In the genomic region with DNA sequence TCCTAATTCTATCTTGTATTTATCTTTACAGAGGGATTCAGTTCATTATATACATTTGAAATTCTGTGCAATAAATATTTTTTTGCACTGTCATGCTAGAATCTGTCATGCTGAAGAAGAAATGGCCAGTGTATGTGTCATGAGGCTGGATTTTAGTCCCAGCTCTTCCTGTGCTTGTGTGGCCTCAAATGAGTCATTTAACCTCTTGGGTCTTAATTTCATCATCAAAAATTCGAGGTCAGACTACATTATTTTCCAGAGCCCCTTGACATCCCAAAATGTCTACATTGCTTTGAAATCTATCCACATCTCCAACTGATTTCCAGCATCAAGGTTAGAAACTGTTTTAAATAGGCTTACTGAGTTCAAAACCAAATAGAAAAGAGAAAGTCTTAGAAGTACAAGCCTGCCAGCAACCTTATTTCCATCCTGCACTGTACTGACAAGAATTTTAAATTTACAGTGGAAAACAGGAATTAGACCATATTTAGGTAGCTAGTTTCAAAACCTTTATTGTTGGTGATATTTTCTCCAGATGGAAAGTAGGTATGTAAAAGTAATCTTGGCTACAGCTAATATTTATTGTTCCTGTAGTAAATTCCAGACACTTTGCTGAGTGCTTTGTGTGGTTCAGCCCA, we compare ENCODE assay signal across 1 cellular context.
A peak's percentile ranks its signal among the peaks of the same experiment; 100 is the strongest.
TF ChIP-seq lines count a peak whose summit lies in the region.

No MANE protein-coding gene starts in this region.

TF ChIP-seq in K562, 482 proteins besides CTCF, POLR2A, EP300 and RAD21 (continued from another document and continues in another):
- TF ChIP-seq POLR3G (IDR thresholded peaks at IDR 0.05; ENCODE audit: extremely low read depth, insufficient read length, insufficient replicate concordance) (no peak), FOSL1 (tag; conservative IDR thresholded peaks at IDR 0.05) (peak; percentile 98), HDAC6 (IDR thresholded peaks at IDR 0.05; ENCODE audit: low read depth, low read length) (no peak), XRCC3 (IDR thresholded peaks at IDR 0.05) (no peak), CBX1 (IDR thresholded peaks at IDR 0.05; ENCODE audit: low read depth) (no peak), NR3C1 (CRISPR knock-in tag; IDR thresholded peaks at IDR 0.05) (no peak), CHD2 (IDR thresholded peaks at IDR 0.05; ENCODE audit: low read depth, low read length) (no peak), KDM2B (CRISPR knock-in tag; IDR thresholded peaks at IDR 0.05) (no peak), CBX2 (IDR thresholded peaks at IDR 0.05; ENCODE audit: insufficient read depth, low read length, poor library complexity, severe bottlenecking) (no peak), HDAC2 (IDR thresholded peaks at IDR 0.05) (no peak), ZNF232 (CRISPR knock-in tag; IDR thresholded peaks at IDR 0.05) (no peak), ZNF785 (CRISPR knock-in tag; IDR thresholded peaks at IDR 0.05) (no peak), RCOR1 (IDR thresholded peaks at IDR 0.05; ENCODE audit: borderline replicate concordance in 1 of 2, low read depth in 2 of 2, low read length in 2 of 2) (no peak), BRD4 (IDR thresholded peaks at IDR 0.05) (no peak), FOXM1 (IDR thresholded peaks at IDR 0.05; ENCODE audit: low read depth) (no peak), FOXM1 (CRISPR knock-in tag; IDR thresholded peaks at IDR 0.05; ENCODE audit: low read depth) (no peak), CXXC5 (CRISPR knock-in tag; IDR thresholded peaks at IDR 0.05) (no peak), SIN3B (IDR thresholded peaks at IDR 0.05; ENCODE audit: low read depth) (no peak), NR2C1 (IDR thresholded peaks at IDR 0.05) (no peak), NR2C1 (tag; IDR thresholded peaks at IDR 0.05) (0 out of 2 replicates have a peak, but pooled peaks have one; percentile 20), ZNF263 (CRISPR knock-in tag; IDR thresholded peaks at IDR 0.05; ENCODE audit: borderline replicate concordance) (no peak), ESRRB (CRISPR knock-in tag; IDR thresholded peaks at IDR 0.05; ENCODE audit: borderline replicate concordance) (no peak), ZNF311 (CRISPR knock-in tag; IDR thresholded peaks at IDR 0.05) (no peak), ARNT (IDR thresholded peaks at IDR 0.05) (no peak), ZNF780A (CRISPR knock-in tag; IDR thresholded peaks at IDR 0.05) (no peak)
- TF ChIP-seq, protein P1, sequence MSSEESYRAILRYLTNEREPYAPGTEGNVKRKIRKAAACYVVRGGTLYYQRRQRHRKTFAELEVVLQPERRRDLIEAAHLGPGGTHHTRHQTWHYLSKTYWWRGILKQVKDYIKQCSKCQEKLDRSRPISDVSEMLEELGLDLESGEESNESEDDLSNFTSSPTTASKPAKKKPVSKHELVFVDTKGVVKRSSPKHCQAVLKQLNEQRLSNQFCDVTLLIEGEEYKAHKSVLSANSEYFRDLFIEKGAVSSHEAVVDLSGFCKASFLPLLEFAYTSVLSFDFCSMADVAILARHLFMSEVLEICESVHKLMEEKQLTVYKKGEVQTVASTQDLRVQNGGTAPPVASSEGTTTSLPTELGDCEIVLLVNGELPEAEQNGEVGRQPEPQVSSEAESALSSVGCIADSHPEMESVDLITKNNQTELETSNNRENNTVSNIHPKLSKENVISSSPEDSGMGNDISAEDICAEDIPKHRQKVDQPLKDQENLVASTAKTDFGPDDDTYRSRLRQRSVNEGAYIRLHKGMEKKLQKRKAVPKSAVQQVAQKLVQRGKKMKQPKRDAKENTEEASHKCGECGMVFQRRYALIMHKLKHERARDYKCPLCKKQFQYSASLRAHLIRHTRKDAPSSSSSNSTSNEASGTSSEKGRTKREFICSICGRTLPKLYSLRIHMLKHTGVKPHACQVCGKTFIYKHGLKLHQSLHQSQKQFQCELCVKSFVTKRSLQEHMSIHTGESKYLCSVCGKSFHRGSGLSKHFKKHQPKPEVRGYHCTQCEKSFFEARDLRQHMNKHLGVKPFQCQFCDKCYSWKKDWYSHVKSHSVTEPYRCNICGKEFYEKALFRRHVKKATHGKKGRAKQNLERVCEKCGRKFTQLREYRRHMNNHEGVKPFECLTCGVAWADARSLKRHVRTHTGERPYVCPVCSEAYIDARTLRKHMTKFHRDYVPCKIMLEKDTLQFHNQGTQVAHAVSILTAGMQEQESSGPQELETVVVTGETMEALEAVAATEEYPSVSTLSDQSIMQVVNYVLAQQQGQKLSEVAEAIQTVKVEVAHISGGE (CRISPR knock-in tag; IDR thresholded peaks at IDR 0.05) = no peak
- TF ChIP-seq, protein P2, sequence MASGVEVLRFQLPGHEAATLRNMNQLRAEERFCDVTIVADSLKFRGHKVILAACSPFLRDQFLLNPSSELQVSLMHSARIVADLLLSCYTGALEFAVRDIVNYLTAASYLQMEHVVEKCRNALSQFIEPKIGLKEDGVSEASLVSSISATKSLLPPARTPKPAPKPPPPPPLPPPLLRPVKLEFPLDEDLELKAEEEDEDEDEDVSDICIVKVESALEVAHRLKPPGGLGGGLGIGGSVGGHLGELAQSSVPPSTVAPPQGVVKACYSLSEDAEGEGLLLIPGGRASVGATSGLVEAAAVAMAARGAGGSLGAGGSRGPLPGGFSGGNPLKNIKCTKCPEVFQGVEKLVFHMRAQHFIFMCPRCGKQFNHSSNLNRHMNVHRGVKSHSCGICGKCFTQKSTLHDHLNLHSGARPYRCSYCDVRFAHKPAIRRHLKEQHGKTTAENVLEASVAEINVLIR (CRISPR knock-in tag; IDR thresholded peaks at IDR 0.05) = no peak
- TF ChIP-seq, protein P3, sequence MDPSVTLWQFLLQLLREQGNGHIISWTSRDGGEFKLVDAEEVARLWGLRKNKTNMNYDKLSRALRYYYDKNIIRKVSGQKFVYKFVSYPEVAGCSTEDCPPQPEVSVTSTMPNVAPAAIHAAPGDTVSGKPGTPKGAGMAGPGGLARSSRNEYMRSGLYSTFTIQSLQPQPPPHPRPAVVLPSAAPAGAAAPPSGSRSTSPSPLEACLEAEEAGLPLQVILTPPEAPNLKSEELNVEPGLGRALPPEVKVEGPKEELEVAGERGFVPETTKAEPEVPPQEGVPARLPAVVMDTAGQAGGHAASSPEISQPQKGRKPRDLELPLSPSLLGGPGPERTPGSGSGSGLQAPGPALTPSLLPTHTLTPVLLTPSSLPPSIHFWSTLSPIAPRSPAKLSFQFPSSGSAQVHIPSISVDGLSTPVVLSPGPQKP (CRISPR knock-in tag; IDR thresholded peaks at IDR 0.05) = no peak
- TF ChIP-seq, protein P4, sequence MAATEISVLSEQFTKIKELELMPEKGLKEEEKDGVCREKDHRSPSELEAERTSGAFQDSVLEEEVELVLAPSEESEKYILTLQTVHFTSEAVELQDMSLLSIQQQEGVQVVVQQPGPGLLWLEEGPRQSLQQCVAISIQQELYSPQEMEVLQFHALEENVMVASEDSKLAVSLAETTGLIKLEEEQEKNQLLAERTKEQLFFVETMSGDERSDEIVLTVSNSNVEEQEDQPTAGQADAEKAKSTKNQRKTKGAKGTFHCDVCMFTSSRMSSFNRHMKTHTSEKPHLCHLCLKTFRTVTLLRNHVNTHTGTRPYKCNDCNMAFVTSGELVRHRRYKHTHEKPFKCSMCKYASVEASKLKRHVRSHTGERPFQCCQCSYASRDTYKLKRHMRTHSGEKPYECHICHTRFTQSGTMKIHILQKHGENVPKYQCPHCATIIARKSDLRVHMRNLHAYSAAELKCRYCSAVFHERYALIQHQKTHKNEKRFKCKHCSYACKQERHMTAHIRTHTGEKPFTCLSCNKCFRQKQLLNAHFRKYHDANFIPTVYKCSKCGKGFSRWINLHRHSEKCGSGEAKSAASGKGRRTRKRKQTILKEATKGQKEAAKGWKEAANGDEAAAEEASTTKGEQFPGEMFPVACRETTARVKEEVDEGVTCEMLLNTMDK (IDR thresholded peaks at IDR 0.05; ENCODE audit: borderline replicate concordance, insufficient read depth, low read depth, low read length, poor library complexity, severe bottlenecking) = no peak
- TF ChIP-seq, protein P5, sequence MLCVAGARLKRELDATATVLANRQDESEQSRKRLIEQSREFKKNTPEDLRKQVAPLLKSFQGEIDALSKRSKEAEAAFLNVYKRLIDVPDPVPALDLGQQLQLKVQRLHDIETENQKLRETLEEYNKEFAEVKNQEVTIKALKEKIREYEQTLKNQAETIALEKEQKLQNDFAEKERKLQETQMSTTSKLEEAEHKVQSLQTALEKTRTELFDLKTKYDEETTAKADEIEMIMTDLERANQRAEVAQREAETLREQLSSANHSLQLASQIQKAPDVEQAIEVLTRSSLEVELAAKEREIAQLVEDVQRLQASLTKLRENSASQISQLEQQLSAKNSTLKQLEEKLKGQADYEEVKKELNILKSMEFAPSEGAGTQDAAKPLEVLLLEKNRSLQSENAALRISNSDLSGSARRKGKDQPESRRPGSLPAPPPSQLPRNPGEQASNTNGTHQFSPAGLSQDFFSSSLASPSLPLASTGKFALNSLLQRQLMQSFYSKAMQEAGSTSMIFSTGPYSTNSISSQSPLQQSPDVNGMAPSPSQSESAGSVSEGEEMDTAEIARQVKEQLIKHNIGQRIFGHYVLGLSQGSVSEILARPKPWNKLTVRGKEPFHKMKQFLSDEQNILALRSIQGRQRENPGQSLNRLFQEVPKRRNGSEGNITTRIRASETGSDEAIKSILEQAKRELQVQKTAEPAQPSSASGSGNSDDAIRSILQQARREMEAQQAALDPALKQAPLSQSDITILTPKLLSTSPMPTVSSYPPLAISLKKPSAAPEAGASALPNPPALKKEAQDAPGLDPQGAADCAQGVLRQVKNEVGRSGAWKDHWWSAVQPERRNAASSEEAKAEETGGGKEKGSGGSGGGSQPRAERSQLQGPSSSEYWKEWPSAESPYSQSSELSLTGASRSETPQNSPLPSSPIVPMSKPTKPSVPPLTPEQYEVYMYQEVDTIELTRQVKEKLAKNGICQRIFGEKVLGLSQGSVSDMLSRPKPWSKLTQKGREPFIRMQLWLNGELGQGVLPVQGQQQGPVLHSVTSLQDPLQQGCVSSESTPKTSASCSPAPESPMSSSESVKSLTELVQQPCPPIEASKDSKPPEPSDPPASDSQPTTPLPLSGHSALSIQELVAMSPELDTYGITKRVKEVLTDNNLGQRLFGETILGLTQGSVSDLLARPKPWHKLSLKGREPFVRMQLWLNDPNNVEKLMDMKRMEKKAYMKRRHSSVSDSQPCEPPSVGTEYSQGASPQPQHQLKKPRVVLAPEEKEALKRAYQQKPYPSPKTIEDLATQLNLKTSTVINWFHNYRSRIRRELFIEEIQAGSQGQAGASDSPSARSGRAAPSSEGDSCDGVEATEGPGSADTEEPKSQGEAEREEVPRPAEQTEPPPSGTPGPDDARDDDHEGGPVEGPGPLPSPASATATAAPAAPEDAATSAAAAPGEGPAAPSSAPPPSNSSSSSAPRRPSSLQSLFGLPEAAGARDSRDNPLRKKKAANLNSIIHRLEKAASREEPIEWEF (CRISPR knock-in tag; IDR thresholded peaks at IDR 0.05) = no peak
- TF ChIP-seq, protein P6, sequence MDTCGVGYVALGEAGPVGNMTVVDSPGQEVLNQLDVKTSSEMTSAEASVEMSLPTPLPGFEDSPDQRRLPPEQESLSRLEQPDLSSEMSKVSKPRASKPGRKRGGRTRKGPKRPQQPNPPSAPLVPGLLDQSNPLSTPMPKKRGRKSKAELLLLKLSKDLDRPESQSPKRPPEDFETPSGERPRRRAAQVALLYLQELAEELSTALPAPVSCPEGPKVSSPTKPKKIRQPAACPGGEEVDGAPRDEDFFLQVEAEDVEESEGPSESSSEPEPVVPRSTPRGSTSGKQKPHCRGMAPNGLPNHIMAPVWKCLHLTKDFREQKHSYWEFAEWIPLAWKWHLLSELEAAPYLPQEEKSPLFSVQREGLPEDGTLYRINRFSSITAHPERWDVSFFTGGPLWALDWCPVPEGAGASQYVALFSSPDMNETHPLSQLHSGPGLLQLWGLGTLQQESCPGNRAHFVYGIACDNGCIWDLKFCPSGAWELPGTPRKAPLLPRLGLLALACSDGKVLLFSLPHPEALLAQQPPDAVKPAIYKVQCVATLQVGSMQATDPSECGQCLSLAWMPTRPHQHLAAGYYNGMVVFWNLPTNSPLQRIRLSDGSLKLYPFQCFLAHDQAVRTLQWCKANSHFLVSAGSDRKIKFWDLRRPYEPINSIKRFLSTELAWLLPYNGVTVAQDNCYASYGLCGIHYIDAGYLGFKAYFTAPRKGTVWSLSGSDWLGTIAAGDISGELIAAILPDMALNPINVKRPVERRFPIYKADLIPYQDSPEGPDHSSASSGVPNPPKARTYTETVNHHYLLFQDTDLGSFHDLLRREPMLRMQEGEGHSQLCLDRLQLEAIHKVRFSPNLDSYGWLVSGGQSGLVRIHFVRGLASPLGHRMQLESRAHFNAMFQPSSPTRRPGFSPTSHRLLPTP (IDR thresholded peaks at IDR 0.05; ENCODE audit: borderline replicate concordance, extremely low read depth, insufficient read length) = no peak
- TF ChIP-seq, protein P7, sequence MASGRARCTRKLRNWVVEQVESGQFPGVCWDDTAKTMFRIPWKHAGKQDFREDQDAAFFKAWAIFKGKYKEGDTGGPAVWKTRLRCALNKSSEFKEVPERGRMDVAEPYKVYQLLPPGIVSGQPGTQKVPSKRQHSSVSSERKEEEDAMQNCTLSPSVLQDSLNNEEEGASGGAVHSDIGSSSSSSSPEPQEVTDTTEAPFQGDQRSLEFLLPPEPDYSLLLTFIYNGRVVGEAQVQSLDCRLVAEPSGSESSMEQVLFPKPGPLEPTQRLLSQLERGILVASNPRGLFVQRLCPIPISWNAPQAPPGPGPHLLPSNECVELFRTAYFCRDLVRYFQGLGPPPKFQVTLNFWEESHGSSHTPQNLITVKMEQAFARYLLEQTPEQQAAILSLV (tag; IDR thresholded peaks at IDR 0.05) = no peak
- TF ChIP-seq, protein P8, sequence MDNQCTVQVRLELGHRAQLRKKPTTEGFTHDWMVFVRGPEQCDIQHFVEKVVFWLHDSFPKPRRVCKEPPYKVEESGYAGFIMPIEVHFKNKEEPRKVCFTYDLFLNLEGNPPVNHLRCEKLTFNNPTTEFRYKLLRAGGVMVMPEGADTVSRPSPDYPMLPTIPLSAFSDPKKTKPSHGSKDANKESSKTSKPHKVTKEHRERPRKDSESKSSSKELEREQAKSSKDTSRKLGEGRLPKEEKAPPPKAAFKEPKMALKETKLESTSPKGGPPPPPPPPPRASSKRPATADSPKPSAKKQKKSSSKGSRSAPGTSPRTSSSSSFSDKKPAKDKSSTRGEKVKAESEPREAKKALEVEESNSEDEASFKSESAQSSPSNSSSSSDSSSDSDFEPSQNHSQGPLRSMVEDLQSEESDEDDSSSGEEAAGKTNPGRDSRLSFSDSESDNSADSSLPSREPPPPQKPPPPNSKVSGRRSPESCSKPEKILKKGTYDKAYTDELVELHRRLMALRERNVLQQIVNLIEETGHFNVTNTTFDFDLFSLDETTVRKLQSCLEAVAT (IDR thresholded peaks at IDR 0.05) = no peak
- TF ChIP-seq, protein P9, sequence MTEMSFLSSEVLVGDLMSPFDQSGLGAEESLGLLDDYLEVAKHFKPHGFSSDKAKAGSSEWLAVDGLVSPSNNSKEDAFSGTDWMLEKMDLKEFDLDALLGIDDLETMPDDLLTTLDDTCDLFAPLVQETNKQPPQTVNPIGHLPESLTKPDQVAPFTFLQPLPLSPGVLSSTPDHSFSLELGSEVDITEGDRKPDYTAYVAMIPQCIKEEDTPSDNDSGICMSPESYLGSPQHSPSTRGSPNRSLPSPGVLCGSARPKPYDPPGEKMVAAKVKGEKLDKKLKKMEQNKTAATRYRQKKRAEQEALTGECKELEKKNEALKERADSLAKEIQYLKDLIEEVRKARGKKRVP (CRISPR knock-in tag; IDR thresholded peaks at IDR 0.05) = peak; percentile 64; the same call in 1 of the 2 replicates
